ENCODE assay signal across 29 cellular contexts in genomic region chr22:20938272-20938671, GRCh38. TPM values are rescaled to one million over a fixed set of nuclear protein-coding genes. Genes with fewer than 3 reads are reported as not detected.
DNase-seq lines count a peak whose midpoint lies in the region; ATAC-seq, FAIRE-seq and TF ChIP-seq lines count a peak whose summit lies in the region.
"Had no signal": no experiment of that assay in that cellular context is flagged by ENCODE, and none has a peak within 500 bp of the region (broad histone marks: within the 10 kb centered on the region; RNA-seq: fewer than 3 reads in every experiment).

No MANE protein-coding gene starts in this region.

- H3K27ac ChIP-seq in liver (ENCODE audit: low read depth in 1 of 2, low read length in 2 of 2) (peak overlapping the region in 1 of 2 donors; percentile 14), HepG2 (ENCODE audit: extremely low read length, insufficient read depth, low read length) (no peak overlapping the region), upper lobe of right lung (peak overlapping the region; percentile 0)
- H3K27ac ChIP-seq: KMS-11, psoas muscle, SJSA1, thyroid gland had no signal

- H3K79me2 ChIP-seq in HepG2 (ENCODE audit: insufficient read depth, low read length), result peaks cover 93% of the 10 kb centered on the region

- 27% methylated on average over 2 of the region's 2 CpGs for WGBS in liver
- 73% methylated on average over 2 of the region's 2 CpGs for WGBS in HepG2 (ENCODE audit: low lambda C conversion rate)

- TF ChIP-seq CTCF in liver (IDR thresholded peaks at IDR 0.05; ENCODE audit: low read depth, low read length, missing input control) (no peak), HepG2 (CRISPR knock-in tag; IDR thresholded peaks at IDR 0.05) (no peak), upper lobe of right lung (IDR thresholded peaks at IDR 0.05) (no peak), mucosa of descending colon (IDR thresholded peaks at IDR 0.05) (no peak)

- no peak for FAIRE-seq in HepG2 (lab: Jason Lieb, UNC)
- FAIRE-seq: A204.1, TTC549 had no signal

- peaks cover 95% of the 10 kb centered on the region for H4K20me1 ChIP-seq in HepG2 (ENCODE audit: insufficient read depth, low read length)

- no peak for TF ChIP-seq POLR2A in HepG2 (IDR thresholded peaks at IDR 0.05; ENCODE audit: insufficient read depth in 1 of 2, low read depth in 2 of 2, low read length in 2 of 2)

- H2AFZ ChIP-seq in HepG2 (ENCODE audit: low read length), result no peak overlapping the region

- POLR2A ChIA-PET in HepG2 (lab: Yijun Ruan, JAX), result no interaction called here

- H3K9ac ChIP-seq in liver (ENCODE audit: low read depth in 1 of 2, low read length in 2 of 2), result no peak overlapping the region
- no peak overlapping the region for H3K9ac ChIP-seq in HepG2 (ENCODE audit: insufficient read depth, low read depth, low read length)
- H3K9ac ChIP-seq: KMS-11 had no signal

- CTCF ChIA-PET in HepG2 (lab: Yijun Ruan, JAX; ENCODE audit: low intra/inter-chr PET ratio, low total read pairs), result no interaction called here

- TF ChIP-seq RAD21 in liver (IDR thresholded peaks at IDR 0.05) (no peak), HepG2 (CRISPR knock-in tag; IDR thresholded peaks at IDR 0.05) (no peak)

- no peaks in the 10 kb centered on the region for H3K27me3 ChIP-seq in liver (ENCODE audit: control insufficient read depth in 4 of 4, insufficient read depth in 4 of 4, low read length in 3 of 4)
- no peaks in the 10 kb centered on the region for H3K27me3 ChIP-seq in HepG2 (ENCODE audit: control insufficient read depth in 1 of 2, insufficient read depth in 2 of 2, low read length in 2 of 2)
- no peaks in the 10 kb centered on the region for H3K27me3 ChIP-seq in upper lobe of right lung
- H3K27me3 ChIP-seq: neutrophil, SJSA1, thyroid gland had no signal

- TF ChIP-seq EP300 in HepG2 (IDR thresholded peaks at IDR 0.05; ENCODE audit: low read depth in 2 of 2, low read length in 2 of 2) (no peak), HepG2 (CRISPR knock-in tag; IDR thresholded peaks at IDR 0.05; ENCODE audit: borderline replicate concordance) (no peak)

- H3K4me3 ChIP-seq in liver (ENCODE audit: low read depth in 1 of 3, low read length in 3 of 3), result no peak overlapping the region
- no peak overlapping the region for H3K4me3 ChIP-seq in HepG2 (replicated peaks in 1 of 3; ENCODE audit: insufficient read depth in 1 of 3, low read depth in 2 of 3, low read length in 3 of 3)
- H3K4me3 ChIP-seq in upper lobe of right lung, result no peak overlapping the region
- no peak overlapping the region for H3K4me3 ChIP-seq in mucosa of descending colon
- H3K4me3 ChIP-seq: SJSA1, thyroid gland had no signal

- DNase-seq in HepG2 (ENCODE audit: low spot score) (no peak), amniotic epithelial cell (ENCODE audit: low read depth) (peak; percentile 36), left colon (no peak), upper lobe of right lung (peak; percentile 3), NCI-H1930 (lab: John Stamatoyannopoulos, UW) (no peak), COR-L47 (lab: John Stamatoyannopoulos, UW) (no peak), mucosa of descending colon (no peak)
- DNase-seq: activated CD4-positive, alpha-beta T cell treated with anti-CD3 and anti-CD28 coated beads for 1 hour; activated CD8-positive, alpha-beta T cell treated with anti-CD3 and anti-CD28 coated beads, Interleukin-2, amount 10 ng/mL, durations not matched to agents 7 days and 5 days; activated effector memory CD4-positive, alpha-beta T cell treated with Interleukin-2 at 50 U/mL for 16 hours; activated naive CD8-positive, alpha-beta T cell treated with anti-CD3 and anti-CD28 coated beads, Interleukin-2, amount 50 U/mL, for 24 hours; AML-193; DMS79; GDM1; HCEC 1CT; MV-4-11; NCI-H146; NCI-H446 treated with DMSO at 0.1 percent for 48 hours; NCI-H82; psoas muscle; RPMI8226 had no signal

- in situ Hi-C loops in HepG2 (cut with HindIII; ENCODE audit: extremely low pct_ligation_motif_present, low pct_unique_long_range_greater_than_20kb), result no loop called here

- no peak for ATAC-seq in HepG2
- peak; percentile 43 for ATAC-seq in left colon
- no peak for ATAC-seq in upper lobe of right lung
- no peak for ATAC-seq in mucosa of descending colon
- ATAC-seq: activated CD8-positive, alpha-beta T cell treated with anti-CD3 and anti-CD28 coated beads, Interleukin-2, amount 10 ng/mL, durations not matched to agents 7 days and 5 days; activated naive CD8-positive, alpha-beta T cell treated with anti-CD3 and anti-CD28 coated beads, Interleukin-2, amount 50 U/mL, for 24 hours had no signal

- no peak overlapping the region for H3K4me2 ChIP-seq in HepG2 (ENCODE audit: low read depth, low read length)
- H3K4me2 ChIP-seq: KMS-11 had no signal

- no TSS peak for BruUV-seq in HepG2 (replicated peaks; lab: Mats Ljungman, UMichigan)

- peaks cover 2 to 7% (median 3%) of the 10 kb centered on the region in 4 donors for H3K36me3 ChIP-seq in liver (ENCODE audit: control insufficient read depth in 4 of 4, insufficient read depth in 3 of 4, low read depth in 1 of 4, low read length in 3 of 4)
- H3K36me3 ChIP-seq in HepG2 (replicated peaks in 1 of 2; ENCODE audit: control insufficient read depth in 1 of 2, insufficient read depth in 2 of 2, low read length in 2 of 2), result peaks cover 20 to 72% of the 10 kb centered on the region in 2 experiments
- peaks cover 36% of the 10 kb centered on the region for H3K36me3 ChIP-seq in upper lobe of right lung
- peaks cover 7% of the 10 kb centered on the region for H3K36me3 ChIP-seq in mucosa of descending colon (ENCODE audit: low read depth)

- peaks cover 8 to 49% (median 40%) of the 10 kb centered on the region in 4 donors for H3K4me1 ChIP-seq in liver (ENCODE audit: control insufficient read depth in 4 of 4, insufficient read depth in 4 of 4, low read length in 3 of 4)
- peaks cover 90% of the 10 kb centered on the region for H3K4me1 ChIP-seq in HepG2 (ENCODE audit: insufficient read depth, low read length)
- peaks cover 43% of the 10 kb centered on the region for H3K4me1 ChIP-seq in upper lobe of right lung
- peaks cover 39% of the 10 kb centered on the region for H3K4me1 ChIP-seq in mucosa of descending colon (ENCODE audit: low read depth)
- H3K4me1 ChIP-seq: SJSA1 had no signal

- no peaks in the 10 kb centered on the region for H3K9me3 ChIP-seq in liver (ENCODE audit: control insufficient read depth in 4 of 4, low read length in 3 of 4)
- H3K9me3 ChIP-seq in HepG2 (ENCODE audit: low read length), result no peaks in the 10 kb centered on the region
- no peaks in the 10 kb centered on the region for H3K9me3 ChIP-seq in upper lobe of right lung
- no peaks in the 10 kb centered on the region for H3K9me3 ChIP-seq in mucosa of descending colon
- H3K9me3 ChIP-seq: neutrophil, psoas muscle, SJSA1, thyroid gland had no signal

- intact Hi-C loops in HepG2 (cut with micrococcal nuclease; ENCODE audit: unreplicated experiment), result no loop called here
- intact Hi-C loops in left colon (cut with DNase I, micrococcal nuclease), result no loop called here
- intact Hi-C loops in upper lobe of right lung (cut with DNase I), result no loop called here
- intact Hi-C loops in mucosa of descending colon (cut with DNase I, micrococcal nuclease), result no loop called here

RNA-seq across cellular contexts. Expression of gene CRKL, which starts 21.1 kb away (rescaled TPM):
- total RNA-seq in liver (10 to 100 TPM; 30.0 to 45.5 TPM), HepG2 (2016; rRNA removed; fragmentation: Illumina TruSeq; extraction: Trizol) (60.6 and 75.5 TPM in 2 replicates), left colon (10 to 100 TPM; 51.3 to 60.9 TPM), upper lobe of right lung (60.8 TPM), mucosa of descending colon (10 to 100 TPM; 48.7 to 63.4 (median 55.3) TPM)
- polyA plus RNA-seq in liver (10 to 100 TPM; 12.0 to 15.2 TPM), HepG2 (2011; rRNA removed) (35.0 and 37.4 TPM in 2 replicates)
- total RNA-seq in HepG2 (2016; cell fraction: cytosol; rRNA removed; fragmentation: Illumina TruSeq; extraction: Trizol; ENCODE audit: low read depth), result 31.3 and 33.5 TPM in 2 replicates
- 61.8 and 67.5 TPM in 2 replicates for total RNA-seq in HepG2 (2016; cell fraction: insoluble cytoplasmic fraction; rRNA removed; fragmentation: Illumina TruSeq; extraction: Trizol)
- 27.3 and 27.5 TPM in 2 replicates for total RNA-seq in HepG2 (2016; cell fraction: membrane; rRNA removed; fragmentation: Illumina TruSeq; extraction: Trizol)
- total RNA-seq in HepG2 (2016; cell fraction: nucleus; rRNA removed; fragmentation: Illumina TruSeq; extraction: Trizol), result 33.6 and 40.5 TPM in 2 replicates
- polyA plus RNA-seq in HepG2 (2011; cell fraction: cytosol; rRNA removed), result 27.9 and 33.2 TPM in 2 replicates
- polyA plus RNA-seq in HepG2 (2011; cell fraction: nucleus; rRNA removed), result 28.4 and 33.0 TPM in 2 replicates
- polyA plus RNA-seq in HepG2 (2012), result 35.2 and 35.3 TPM in 2 replicates
- 1.8 and 2.0 TPM in 2 replicates for polyA plus RNA-seq in HepG2 (2016; cell fraction: cytosol; fragmentation: Illumina TruSeq; extraction: Trizol; ENCODE audit: low read depth)
- polyA plus RNA-seq in HepG2 (2016; cell fraction: insoluble cytoplasmic fraction; fragmentation: Illumina TruSeq; extraction: Trizol; ENCODE audit: low read depth), result 51.7 and 54.5 TPM in 2 replicates
- polyA plus RNA-seq in HepG2 (2016; cell fraction: membrane; fragmentation: Illumina TruSeq; extraction: Trizol; ENCODE audit: low read depth), result 8.2 and 8.3 TPM in 2 replicates
- 43.1 and 45.5 TPM in 2 replicates for polyA plus RNA-seq in HepG2 (2016; cell fraction: nucleus; fragmentation: Illumina TruSeq; extraction: Trizol; ENCODE audit: insufficient read depth, low read depth)
- 24.4 and 79.1 TPM in 2 replicates for polyA minus RNA-seq in HepG2 (2011; rRNA and poly(A)+ RNA removed; ENCODE audit: low replicate concordance)
- 48.4 and 52.7 TPM in 2 replicates for polyA minus RNA-seq in HepG2 (2011; cell fraction: cytosol; rRNA and poly(A)+ RNA removed)
- 20.6 and 30.0 TPM in 2 replicates for polyA minus RNA-seq in HepG2 (2011; cell fraction: nucleus; rRNA and poly(A)+ RNA removed)

RNA-seq across cellular contexts. Expression of gene AIFM3, which starts 28.8 kb away (rescaled TPM):
- under 1 TPM; 0.51 to 0.75 TPM for total RNA-seq in liver
- polyA plus RNA-seq in liver, result 1 to 10 TPM in 1 of 2 donors, under 1 TPM in 1; 0.38 to 1.1 TPM
- 11.0 and 15.3 TPM in 2 replicates for total RNA-seq in HepG2 (2016; rRNA removed; fragmentation: Illumina TruSeq; extraction: Trizol)
- total RNA-seq in HepG2 (2016; cell fraction: cytosol; rRNA removed; fragmentation: Illumina TruSeq; extraction: Trizol; ENCODE audit: low read depth), result 11.0 and 11.3 TPM in 2 replicates
- 8.7 and 17.7 TPM in 2 replicates for total RNA-seq in HepG2 (2016; cell fraction: insoluble cytoplasmic fraction; rRNA removed; fragmentation: Illumina TruSeq; extraction: Trizol)
- 18.9 and 20.5 TPM in 2 replicates for total RNA-seq in HepG2 (2016; cell fraction: membrane; rRNA removed; fragmentation: Illumina TruSeq; extraction: Trizol)
- 17.3 and 19.2 TPM in 2 replicates for total RNA-seq in HepG2 (2016; cell fraction: nucleus; rRNA removed; fragmentation: Illumina TruSeq; extraction: Trizol)
- 9.0 and 12.0 TPM in 2 replicates for polyA plus RNA-seq in HepG2 (2011; rRNA removed)
- polyA plus RNA-seq in HepG2 (2011; cell fraction: cytosol; rRNA removed), result 9.9 and 12.9 TPM in 2 replicates
- 124 and 135 TPM in 2 replicates for polyA plus RNA-seq in HepG2 (2011; cell fraction: nucleus; rRNA removed)
- 9.3 and 10.2 TPM in 2 replicates for polyA plus RNA-seq in HepG2 (2012)
- polyA plus RNA-seq in HepG2 (2016; cell fraction: cytosol; fragmentation: Illumina TruSeq; extraction: Trizol; ENCODE audit: low read depth), result 9.8 and 11.5 TPM in 2 replicates
- 8.2 and 11.1 TPM in 2 replicates for polyA plus RNA-seq in HepG2 (2016; cell fraction: insoluble cytoplasmic fraction; fragmentation: Illumina TruSeq; extraction: Trizol; ENCODE audit: low read depth)
- polyA plus RNA-seq in HepG2 (2016; cell fraction: membrane; fragmentation: Illumina TruSeq; extraction: Trizol; ENCODE audit: low read depth), result 16.8 and 17.1 TPM in 2 replicates
- polyA plus RNA-seq in HepG2 (2016; cell fraction: nucleus; fragmentation: Illumina TruSeq; extraction: Trizol; ENCODE audit: insufficient read depth, low read depth), result 45.0 and 47.7 TPM in 2 replicates
- polyA minus RNA-seq in HepG2 (2011; rRNA and poly(A)+ RNA removed; ENCODE audit: low replicate concordance), result 0.07 and 13.9 TPM in 2 replicates
- 6.5 and 6.6 TPM in 2 replicates for polyA minus RNA-seq in HepG2 (2011; cell fraction: cytosol; rRNA and poly(A)+ RNA removed)
- polyA minus RNA-seq in HepG2 (2011; cell fraction: nucleus; rRNA and poly(A)+ RNA removed), result 18.9 and 19.3 TPM in 2 replicates
- 100 to 1,000 TPM; 126 to 184 TPM for total RNA-seq in left colon
- total RNA-seq in upper lobe of right lung, result 5.7 TPM
- total RNA-seq in mucosa of descending colon, result 100 to 1,000 TPM in 2 of 3 donors, 10 to 100 TPM in 1; 73.1 to 239 (median 181) TPM
- total RNA-seq: SJSA1; T-helper 1 cell treated with Interleukin-12 subunit alpha and Interleukin-12 subunit beta and Interleukin-4 antibody, amounts not matched to agents 30 ng/mL and 1 ng/mL, for 36 hours had no signal

RNA-seq across cellular contexts. Expression of gene LZTR1, which starts 43.8 kb away (rescaled TPM):
- total RNA-seq in liver, result 10 to 100 TPM; 11.1 to 32.5 TPM
- 10 to 100 TPM in 1 of 2 donors, 1 to 10 TPM in 1; 7.9 to 15.3 TPM for polyA plus RNA-seq in liver
- total RNA-seq in HepG2 (2016; rRNA removed; fragmentation: Illumina TruSeq; extraction: Trizol), result 12.0 and 22.4 TPM in 2 replicates
- 6.7 and 7.2 TPM in 2 replicates for total RNA-seq in HepG2 (2016; cell fraction: cytosol; rRNA removed; fragmentation: Illumina TruSeq; extraction: Trizol; ENCODE audit: low read depth)
- 11.0 and 24.0 TPM in 2 replicates for total RNA-seq in HepG2 (2016; cell fraction: insoluble cytoplasmic fraction; rRNA removed; fragmentation: Illumina TruSeq; extraction: Trizol)
- 7.2 and 7.5 TPM in 2 replicates for total RNA-seq in HepG2 (2016; cell fraction: membrane; rRNA removed; fragmentation: Illumina TruSeq; extraction: Trizol)
- total RNA-seq in HepG2 (2016; cell fraction: nucleus; rRNA removed; fragmentation: Illumina TruSeq; extraction: Trizol), result 24.0 and 31.5 TPM in 2 replicates
- 21.8 and 36.0 TPM in 2 replicates for polyA plus RNA-seq in HepG2 (2011; rRNA removed)
- polyA plus RNA-seq in HepG2 (2011; cell fraction: cytosol; rRNA removed), result 7.8 and 11.5 TPM in 2 replicates
- polyA plus RNA-seq in HepG2 (2011; cell fraction: nucleus; rRNA removed), result 218 and 255 TPM in 2 replicates
- polyA plus RNA-seq in HepG2 (2012), result 16.0 and 20.8 TPM in 2 replicates
- polyA plus RNA-seq in HepG2 (2016; cell fraction: cytosol; fragmentation: Illumina TruSeq; extraction: Trizol; ENCODE audit: low read depth), result 1.7 and 1.9 TPM in 2 replicates
- 10.7 and 13.3 TPM in 2 replicates for polyA plus RNA-seq in HepG2 (2016; cell fraction: insoluble cytoplasmic fraction; fragmentation: Illumina TruSeq; extraction: Trizol; ENCODE audit: low read depth)
- polyA plus RNA-seq in HepG2 (2016; cell fraction: membrane; fragmentation: Illumina TruSeq; extraction: Trizol; ENCODE audit: low read depth), result 3.5 and 4.4 TPM in 2 replicates
- 85.8 and 92.2 TPM in 2 replicates for polyA plus RNA-seq in HepG2 (2016; cell fraction: nucleus; fragmentation: Illumina TruSeq; extraction: Trizol; ENCODE audit: insufficient read depth, low read depth)
- polyA minus RNA-seq in HepG2 (2011; rRNA and poly(A)+ RNA removed; ENCODE audit: low replicate concordance), result 28.9 and 51.0 TPM in 2 replicates
- polyA minus RNA-seq in HepG2 (2011; cell fraction: cytosol; rRNA and poly(A)+ RNA removed), result 12.1 and 13.7 TPM in 2 replicates
- 71.7 and 79.9 TPM in 2 replicates for polyA minus RNA-seq in HepG2 (2011; cell fraction: nucleus; rRNA and poly(A)+ RNA removed)
- total RNA-seq in left colon, result 10 to 100 TPM; 49.9 to 50.4 TPM
- 56.7 TPM for total RNA-seq in upper lobe of right lung
- total RNA-seq in mucosa of descending colon, result 10 to 100 TPM; 42.9 to 71.3 (median 43.6) TPM

Comparison
In these comparisons a context has a peak if more than half of its experiments do, and no peak if none do; other contexts are left out.
1. DNase-seq: peak in amniotic epithelial cell (single experiment) and upper lobe of right lung (single experiment); none in HepG2 (single experiment), left colon (0 of 2), NCI-H1930 (0 of 2), COR-L47 (single experiment) and mucosa of descending colon (0 of 3).